Comparison of ENCODE assay signal across 23 cellular contexts in the genomic region with DNA sequence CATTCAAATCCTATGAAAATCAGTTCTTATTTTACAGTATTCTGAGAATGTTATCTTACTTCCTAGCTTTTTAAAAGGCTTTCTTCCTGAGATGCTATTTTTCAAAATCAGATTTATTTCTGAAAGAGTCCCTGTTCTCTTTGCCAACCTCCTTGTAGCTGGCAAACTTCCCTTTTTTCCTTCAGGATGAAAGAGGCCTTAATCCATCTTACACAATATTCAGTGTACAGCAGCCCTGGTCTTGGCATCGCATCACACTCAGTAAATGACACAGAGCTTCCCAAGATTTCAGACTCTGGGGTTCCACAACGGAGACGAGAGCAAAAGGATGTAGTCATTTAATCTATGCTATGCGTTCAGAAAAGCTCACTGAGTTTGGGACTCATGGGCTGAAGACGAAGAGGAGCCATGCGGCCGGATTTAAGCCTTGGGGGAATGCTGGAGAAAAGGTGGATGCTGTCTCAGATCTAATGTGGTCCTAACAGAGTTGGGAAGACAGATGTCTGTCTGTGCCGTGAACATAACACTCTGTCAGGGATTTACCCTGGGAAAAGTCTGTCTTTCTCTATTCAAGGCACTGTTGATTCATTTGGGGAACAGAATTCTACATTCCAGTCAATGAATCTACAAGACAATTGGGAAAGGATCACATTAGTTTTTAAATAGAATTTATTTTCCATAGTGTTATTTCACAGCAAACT.
DNase-seq lines count a peak whose midpoint lies in the region; ATAC-seq and TF ChIP-seq lines count a peak whose summit lies in the region.
"Had no signal": no experiment of that assay in that cellular context is flagged by ENCODE, and none has a peak within 500 bp of the region (broad histone marks: within the 10 kb centered on the region; RNA-seq: fewer than 3 reads in every experiment).

No MANE protein-coding gene starts in this region.

- no peaks in the 10 kb centered on the region for H3K79me2 ChIP-seq in fibroblast of lung (ENCODE audit: control insufficient read depth, insufficient read depth, low read length)

- H3K27ac Mint-ChIP-seq in neural crest cell (ENCODE audit: unreplicated experiment): peak overlapping the region; percentile 9
- H3K27ac Mint-ChIP-seq in activated T-cell treated with anti-CD3 and anti-CD28 coated beads, Interleukin-2, amount 50 U/mL, for 24 hours: no peak overlapping the region
- no peak overlapping the region for H3K27ac Mint-ChIP-seq in stimulated activated naive CD8-positive, alpha-beta T cell treated with anti-CD3 and anti-CD28 coated beads, Interleukin-15, amount 100 ng/mL, for 72 hours
- no peak overlapping the region for H3K27ac Mint-ChIP-seq in activated CD4-positive, alpha-beta memory T cell treated with anti-CD3 and anti-CD28 coated beads for 36 hours
- H3K27ac Mint-ChIP-seq: CD14-positive monocyte; naive thymus-derived CD4-positive, alpha-beta T cell had no signal

- peak; percentile 74 to 81 for ATAC-seq in right cardiac atrium
- ATAC-seq in stimulated activated naive CD8-positive, alpha-beta T cell treated with anti-CD3 and anti-CD28 coated beads, Interleukin-15, amount 100 ng/mL, for 72 hours: no peak
- ATAC-seq: body of pancreas; gastrocnemius medialis; naive thymus-derived CD4-positive, alpha-beta T cell; psoas muscle had no signal

- H3K4me1 Mint-ChIP-seq in neural crest cell: peaks cover 19% of the 10 kb centered on the region
- no peaks in the 10 kb centered on the region for H3K4me1 Mint-ChIP-seq in activated T-cell treated with anti-CD3 and anti-CD28 coated beads, Interleukin-2, amount 50 U/mL, for 24 hours (ENCODE audit: low read depth)
- no peaks in the 10 kb centered on the region for H3K4me1 Mint-ChIP-seq in stimulated activated naive CD8-positive, alpha-beta T cell treated with anti-CD3 and anti-CD28 coated beads, Interleukin-15, amount 100 ng/mL, for 72 hours
- H3K4me1 Mint-ChIP-seq in activated CD4-positive, alpha-beta memory T cell treated with anti-CD3 and anti-CD28 coated beads for 36 hours (ENCODE audit: low read depth): no peaks in the 10 kb centered on the region
- H3K4me1 Mint-ChIP-seq: IgD-negative memory B cell; naive thymus-derived CD4-positive, alpha-beta T cell had no signal

- no peak overlapping the region for H3K4me3 Mint-ChIP-seq in neural crest cell
- no peak overlapping the region for H3K4me3 Mint-ChIP-seq in activated T-cell treated with anti-CD3 and anti-CD28 coated beads, Interleukin-2, amount 50 U/mL, for 24 hours
- H3K4me3 Mint-ChIP-seq in stimulated activated naive CD8-positive, alpha-beta T cell treated with anti-CD3 and anti-CD28 coated beads, Interleukin-15, amount 100 ng/mL, for 72 hours: no peak overlapping the region
- no peak overlapping the region for H3K4me3 Mint-ChIP-seq in activated CD4-positive, alpha-beta memory T cell treated with anti-CD3 and anti-CD28 coated beads for 36 hours
- H3K4me3 Mint-ChIP-seq: CD14-positive monocyte; IgD-negative memory B cell; naive thymus-derived CD4-positive, alpha-beta T cell had no signal

- H3K4me3 ChIP-seq in right cardiac atrium (ENCODE audit: low read length) (no peak overlapping the region), right atrium auricular region (no peak overlapping the region), fibroblast of lung (replicated peaks in 1 of 4; ENCODE audit: control extremely low read depth in 1 of 4, insufficient read depth in 1 of 4, low read depth in 3 of 4, low read length in 4 of 4) (peak overlapping the region in 1 of 4 experiments; percentile 20)
- H3K4me3 ChIP-seq: body of pancreas, coronary artery, gastrocnemius medialis, psoas muscle had no signal

- H3K4me2 ChIP-seq in fibroblast of lung (ENCODE audit: extremely low read depth, insufficient read depth, low read length): no peak overlapping the region

- no peaks in the 10 kb centered on the region for H4K20me1 ChIP-seq in fibroblast of lung (ENCODE audit: control insufficient read depth, extremely low read depth, insufficient read depth, low read length)

- no peaks in the 10 kb centered on the region for H3K36me3 Mint-ChIP-seq in neural crest cell (ENCODE audit: low read depth)
- H3K36me3 Mint-ChIP-seq in activated T-cell treated with anti-CD3 and anti-CD28 coated beads, Interleukin-2, amount 50 U/mL, for 24 hours (ENCODE audit: low read depth): no peaks in the 10 kb centered on the region
- no peaks in the 10 kb centered on the region for H3K36me3 Mint-ChIP-seq in activated CD4-positive, alpha-beta memory T cell treated with anti-CD3 and anti-CD28 coated beads for 36 hours
- H3K36me3 Mint-ChIP-seq: CD14-positive monocyte; IgD-negative memory B cell; naive thymus-derived CD4-positive, alpha-beta T cell had no signal

- intact Hi-C loops in right cardiac atrium (cut with DNase I): no loop called here
- intact Hi-C loops in activated CD4-positive, alpha-beta memory T cell treated with anti-CD3 and anti-CD28 coated beads for 36 hours (cut with micrococcal nuclease): no loop called here

- H3K9me3 ChIP-seq in right cardiac atrium (ENCODE audit: control insufficient read depth, low read length) (no peaks in the 10 kb centered on the region), right atrium auricular region (no peaks in the 10 kb centered on the region), fibroblast of lung (ENCODE audit: control insufficient read depth, insufficient read depth, low read depth, low read length) (no peaks in the 10 kb centered on the region)
- H3K9me3 ChIP-seq: body of pancreas, gastrocnemius medialis, psoas muscle had no signal

- 54% methylated on average over 8 of the region's 8 CpGs for WGBS in right cardiac atrium

- CTCF ChIA-PET in activated CD4-positive, alpha-beta memory T cell treated with anti-CD3 and anti-CD28 coated beads for 36 hours (lab: Charles Lee): no interaction called here
- CTCF ChIA-PET in RWPE1 (lab: Yijun Ruan, JAX): interaction anchor here (0.6 kb wide), 1 partner anchor 729 kb away, joined by 3 read pairs; no protein-coding TSS in a partner anchor

- H2AFZ ChIP-seq in fibroblast of lung (ENCODE audit: low read length): no peak overlapping the region

- H3K4me1 ChIP-seq in right cardiac atrium (ENCODE audit: control insufficient read depth, insufficient read depth, low read length) (no peaks in the 10 kb centered on the region), right atrium auricular region (no peaks in the 10 kb centered on the region), fibroblast of lung (ENCODE audit: control insufficient read depth, extremely low read depth, insufficient read depth, low read length) (no peaks in the 10 kb centered on the region)
- H3K4me1 ChIP-seq: gastrocnemius medialis, psoas muscle had no signal

- peaks cover 2% of the 10 kb centered on the region for H3K9me3 Mint-ChIP-seq in neural crest cell
- H3K9me3 Mint-ChIP-seq in activated T-cell treated with anti-CD3 and anti-CD28 coated beads, Interleukin-2, amount 50 U/mL, for 24 hours: no peaks in the 10 kb centered on the region
- H3K9me3 Mint-ChIP-seq in stimulated activated naive CD8-positive, alpha-beta T cell treated with anti-CD3 and anti-CD28 coated beads, Interleukin-15, amount 100 ng/mL, for 72 hours: no peaks in the 10 kb centered on the region
- H3K9me3 Mint-ChIP-seq in activated CD4-positive, alpha-beta memory T cell treated with anti-CD3 and anti-CD28 coated beads for 36 hours: no peaks in the 10 kb centered on the region
- H3K9me3 Mint-ChIP-seq: IgD-negative memory B cell had no signal

- H3K9ac ChIP-seq in fibroblast of lung (ENCODE audit: insufficient read depth, low read length): no peak overlapping the region

- DNase-seq in right cardiac atrium (peak in 2 of 3 donors; percentile 38 to 59), right atrium auricular region (ENCODE audit: low spot score) (no peak), fibroblast of lung (ENCODE audit: low read depth in 2 of 2) (peak; percentile 11 to 40), neural crest cell (ENCODE audit: low read depth, low spot score) (no peak), RWPE1 (ENCODE audit: low spot score) (no peak)
- DNase-seq in activated T-cell treated with anti-CD3 and anti-CD28 coated beads, Interleukin-2, amount 50 U/mL, for 24 hours: no peak
- DNase-seq in stimulated activated naive CD8-positive, alpha-beta T cell treated with anti-CD3 and anti-CD28 coated beads, Interleukin-15, amount 100 ng/mL, for 72 hours: no peak
- DNase-seq in activated CD4-positive, alpha-beta memory T cell treated with anti-CD3 and anti-CD28 coated beads for 36 hours: no peak
- DNase-seq: ACHN; activated CD4-positive, alpha-beta T cell treated with anti-CD3 and anti-CD28 coated beads, Interleukin-2, amount 50 U/mL, for 4 hours; activated naive CD4-positive, alpha-beta T cell treated with anti-CD3 and anti-CD28 coated beads, Interleukin-2, amount 50 U/mL, for 16 hours; body of pancreas; DMS 273 treated with DMSO at 0.1 percent for 48 hours; gastrocnemius medialis; GOT3; naive thymus-derived CD4-positive, alpha-beta T cell; NCI-H1694; NCI-H2227 treated with DMSO at 0.1 percent for 48 hours; psoas muscle; stimulated activated CD4-positive, alpha-beta T cell treated with anti-CD3 and anti-CD28 coated beads, Interleukin-12 subunit alpha, Interleukin-12 subunit beta, amount 100 ng/mL, for 4 hours had no signal

- H3K27me3 ChIP-seq in right cardiac atrium (ENCODE audit: control insufficient read depth, insufficient read depth): no peaks in the 10 kb centered on the region
- H3K27me3 ChIP-seq in right atrium auricular region: no peaks in the 10 kb centered on the region
- no peaks in the 10 kb centered on the region for H3K27me3 ChIP-seq in fibroblast of lung (ENCODE audit: control insufficient read depth, insufficient read depth, low read length)
- H3K27me3 ChIP-seq: body of pancreas, gastrocnemius medialis had no signal

- H3K27me3 Mint-ChIP-seq in neural crest cell (ENCODE audit: low read depth): peaks cover 2% of the 10 kb centered on the region
- no peaks in the 10 kb centered on the region for H3K27me3 Mint-ChIP-seq in activated T-cell treated with anti-CD3 and anti-CD28 coated beads, Interleukin-2, amount 50 U/mL, for 24 hours
- no peaks in the 10 kb centered on the region for H3K27me3 Mint-ChIP-seq in stimulated activated naive CD8-positive, alpha-beta T cell treated with anti-CD3 and anti-CD28 coated beads, Interleukin-15, amount 100 ng/mL, for 72 hours
- H3K27me3 Mint-ChIP-seq in activated CD4-positive, alpha-beta memory T cell treated with anti-CD3 and anti-CD28 coated beads for 36 hours: no peaks in the 10 kb centered on the region
- H3K27me3 Mint-ChIP-seq: IgD-negative memory B cell; naive thymus-derived CD4-positive, alpha-beta T cell had no signal

- TF ChIP-seq CTCF in right atrium auricular region (IDR thresholded peaks at IDR 0.05): no peak
- no peak for TF ChIP-seq CTCF in fibroblast of lung (conservative IDR thresholded peaks at IDR 0.05 in 1 of 2, IDR thresholded peaks at IDR 0.05 in 1 of 2; ENCODE audit: low read depth in 1 of 2, low read length in 2 of 2)
- TF ChIP-seq CTCF in neural crest cell (conservative IDR thresholded peaks at IDR 0.05): no peak
- no peak for TF ChIP-seq CTCF in RWPE1 (conservative IDR thresholded peaks at IDR 0.05; ENCODE audit: low read depth)

- POLR2A ChIA-PET in activated CD4-positive, alpha-beta memory T cell treated with anti-CD3 and anti-CD28 coated beads for 36 hours (lab: Charles Lee): no interaction called here
- POLR2A ChIA-PET in RWPE1 (lab: Yijun Ruan, JAX; ENCODE audit: low non-redundant PET): no interaction called here

- H3K36me3 ChIP-seq in right atrium auricular region: no peaks in the 10 kb centered on the region
- no peaks in the 10 kb centered on the region for H3K36me3 ChIP-seq in fibroblast of lung (ENCODE audit: control insufficient read depth, insufficient read depth, low read length)
- H3K36me3 ChIP-seq: gastrocnemius medialis had no signal

- H3K27ac ChIP-seq in right cardiac atrium (ENCODE audit: low read length) (no peak overlapping the region), right atrium auricular region (no peak overlapping the region), fibroblast of lung (ENCODE audit: insufficient read depth, low read length) (no peak overlapping the region), RWPE1 (no peak overlapping the region)
- H3K27ac ChIP-seq: body of pancreas, coronary artery, gastrocnemius medialis, psoas muscle had no signal

Comparison
In these comparisons a context has a peak if more than half of its experiments do, and no peak if none do; other contexts are left out.
1. DNase-seq: peak in right cardiac atrium (2 of 3) and fibroblast of lung (2 of 2); none in right atrium auricular region (single experiment), neural crest cell (single experiment), activated T-cell treated with anti-CD3 and anti-CD28 coated beads, Interleukin-2, amount 50 U/mL, for 24 hours (single experiment), stimulated activated naive CD8-positive, alpha-beta T cell treated with anti-CD3 and anti-CD28 coated beads, Interleukin-15, amount 100 ng/mL, for 72 hours (0 of 2), activated CD4-positive, alpha-beta memory T cell treated with anti-CD3 and anti-CD28 coated beads for 36 hours (single experiment) and RWPE1 (single experiment).